17 cellular contexts compared by ENCODE assay signal in the genomic region with DNA sequence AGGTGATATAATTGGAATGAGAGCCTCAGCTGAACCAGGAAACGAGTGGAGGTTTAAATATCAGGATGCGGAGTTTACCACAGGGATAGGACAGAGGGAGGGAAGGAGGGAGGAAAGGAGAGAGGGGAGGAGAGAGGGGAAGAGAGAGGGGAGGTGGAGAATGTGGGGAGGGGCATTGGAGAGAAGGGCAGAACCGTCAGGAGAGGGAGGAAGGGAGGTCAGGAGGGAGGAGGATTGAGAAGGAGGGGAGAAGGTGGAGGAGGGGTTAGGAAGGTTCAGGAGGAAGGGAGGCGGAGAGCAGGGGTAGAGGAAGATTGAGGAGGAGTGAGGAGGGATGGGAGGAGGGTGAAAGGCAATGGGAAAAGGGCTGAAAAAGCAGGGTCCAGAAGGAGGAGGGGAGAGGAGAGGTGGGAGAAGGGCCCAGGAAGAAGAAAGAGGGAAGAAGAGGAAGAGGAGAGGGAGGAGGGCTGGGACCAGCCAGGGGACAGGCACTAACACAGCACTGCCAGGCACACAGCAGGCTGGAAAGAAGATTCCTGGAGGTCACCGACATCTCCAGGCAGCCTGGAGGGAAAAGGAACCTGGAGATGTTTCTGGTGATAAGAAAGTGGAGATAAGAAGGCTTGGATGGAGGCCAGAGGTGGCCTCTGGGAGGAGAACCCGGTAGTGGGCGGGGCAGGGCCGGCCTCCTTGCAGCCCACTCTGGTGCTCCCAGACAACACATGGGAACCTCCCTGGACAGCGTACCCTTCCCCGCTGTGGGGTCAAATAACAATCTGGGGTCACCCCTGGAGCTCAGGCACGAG.
DNase-seq lines count a peak whose midpoint lies in the region; ATAC-seq and TF ChIP-seq lines count a peak whose summit lies in the region.
"Had no signal": no experiment of that assay in that cellular context is flagged by ENCODE, and none has a peak within 500 bp of the region (broad histone marks: within the 10 kb centered on the region; RNA-seq: fewer than 3 reads in every experiment).

No MANE protein-coding gene starts in this region.

- peak overlapping the region in 2 of 3 experiments; percentile 13 to 28 for H3K4me3 Mint-ChIP-seq in nephron
- H3K4me3 Mint-ChIP-seq in effector memory CD8-positive, alpha-beta T cell: no peak overlapping the region
- H3K4me3 Mint-ChIP-seq: activated naive CD8-positive, alpha-beta T cell treated with anti-CD3 and anti-CD28 coated beads, Interleukin-2, amount 50 U/mL, for 24 hours had no signal

- H3K36me3 ChIP-seq in ectodermal cell (ENCODE audit: control insufficient read depth, insufficient read depth, low read length): no peaks in the 10 kb centered on the region
- H3K36me3 ChIP-seq: SJCRH30 had no signal

- peak overlapping the region; percentile 52 to 90 (median 78) for H3K27ac Mint-ChIP-seq in nephron
- H3K27ac Mint-ChIP-seq in effector memory CD8-positive, alpha-beta T cell: no peak overlapping the region
- H3K27ac Mint-ChIP-seq: activated naive CD8-positive, alpha-beta T cell treated with anti-CD3 and anti-CD28 coated beads, Interleukin-2, amount 50 U/mL, for 24 hours had no signal

- no peaks in the 10 kb centered on the region for H3K27me3 ChIP-seq in ectodermal cell (ENCODE audit: control insufficient read depth, insufficient read depth, low read length, poor library complexity, severe bottlenecking)
- H3K27me3 ChIP-seq: SJCRH30 had no signal

- no peak for TF ChIP-seq CTCF in LNCaP clone FGC (IDR thresholded peaks at IDR 0.05; ENCODE audit: control insufficient read depth, extremely low read depth, insufficient read depth)
- TF ChIP-seq CTCF in nephron (IDR thresholded peaks at IDR 0.05; ENCODE audit: unreplicated experiment in 3 of 3): no peak

- DNase-seq in DMS153 treated with DMSO at 0.1 percent for 48 hours (lab: John Stamatoyannopoulos, UW; ENCODE audit: unreplicated experiment): peak; percentile 71
- DNase-seq in LNCaP clone FGC (ENCODE audit: low read depth): peak; percentile 18
- DNase-seq in effector memory CD8-positive, alpha-beta T cell: no peak
- no peak for DNase-seq in C1 segment of cervical spinal cord (lab: John Stamatoyannopoulos, UW)
- no peak for DNase-seq in activated T-cell treated with anti-CD3 and anti-CD28 coated beads, Interleukin-2, amount 50 U/mL, for 48 hours
- no peak for DNase-seq in hepatic stellate cell (ENCODE audit: low spot score)
- DNase-seq: activated CD4-positive, alpha-beta T cell treated with anti-CD3 and anti-CD28 coated beads, Interleukin-2, amount 50 U/mL, for 4 hours; activated naive CD8-positive, alpha-beta T cell treated with anti-CD3 and anti-CD28 coated beads, Interleukin-2, amount 50 U/mL, for 24 hours; activated T-cell treated with anti-CD3 and anti-CD28 coated beads, Interleukin-2, amount 50 U/mL, for 1 hour; foreskin melanocyte; mammary epithelial cell; SJCRH30; stimulated activated CD4-positive, alpha-beta T cell treated with anti-CD3 and anti-CD28 coated beads, Interleukin-4, amount 100 ng/mL, for 1 hour; stimulated activated CD8-positive, alpha-beta memory T cell treated with anti-CD3 and anti-CD28 coated beads, Interleukin-4, amount 100 ng/mL, for 48 hours; T1000 had no signal

- H3K9me3 Mint-ChIP-seq in nephron: no peaks in the 10 kb centered on the region
- H3K9me3 Mint-ChIP-seq in effector memory CD8-positive, alpha-beta T cell: no peaks in the 10 kb centered on the region
- H3K9me3 Mint-ChIP-seq: activated naive CD8-positive, alpha-beta T cell treated with anti-CD3 and anti-CD28 coated beads, Interleukin-2, amount 50 U/mL, for 24 hours had no signal

- H3K4me1 ChIP-seq in ectodermal cell (ENCODE audit: control insufficient read depth, insufficient read depth, low read length): no peaks in the 10 kb centered on the region
- H3K4me1 ChIP-seq: SJCRH30 had no signal

- peak overlapping the region; percentile 5 for H3K27ac ChIP-seq in ectodermal cell (ENCODE audit: insufficient read depth, low read depth, low read length, poor library complexity, severe bottlenecking)
- H3K27ac ChIP-seq: SJCRH30 had no signal

- no peaks in the 10 kb centered on the region for H3K9me3 ChIP-seq in ectodermal cell (ENCODE audit: control insufficient read depth, low read length)
- H3K9me3 ChIP-seq: SJCRH30 had no signal

- H3K27me3 Mint-ChIP-seq in nephron (ENCODE audit: low read depth): peaks cover 9% of the 10 kb centered on the region
- peaks cover 45 to 82% of the 10 kb centered on the region in 2 donors for H3K27me3 Mint-ChIP-seq in effector memory CD8-positive, alpha-beta T cell

- no peaks in the 10 kb centered on the region for H3K36me3 Mint-ChIP-seq in nephron (ENCODE audit: low read depth)
- no peaks in the 10 kb centered on the region for H3K36me3 Mint-ChIP-seq in effector memory CD8-positive, alpha-beta T cell (ENCODE audit: insufficient read depth)

- H3K4me3 ChIP-seq in LNCaP clone FGC (ENCODE audit: low read depth, low read length): no peak overlapping the region
- no peak overlapping the region for H3K4me3 ChIP-seq in ectodermal cell (ENCODE audit: insufficient read depth, low read depth, low read length)
- H3K4me3 ChIP-seq: SJCRH30 had no signal

- 61 to 64% methylated on average over 11 of the region's 11 CpGs for WGBS in ectodermal cell, 2 experiments

- peaks cover 47% of the 10 kb centered on the region for H3K4me1 Mint-ChIP-seq in nephron
- peaks cover 0 to 2% of the 10 kb centered on the region in 2 donors for H3K4me1 Mint-ChIP-seq in effector memory CD8-positive, alpha-beta T cell (ENCODE audit: low read depth in 2 of 2)
- H3K4me1 Mint-ChIP-seq: activated naive CD8-positive, alpha-beta T cell treated with anti-CD3 and anti-CD28 coated beads, Interleukin-2, amount 50 U/mL, for 24 hours had no signal

- no peak for ATAC-seq in effector memory CD8-positive, alpha-beta T cell (replicated peaks)
- ATAC-seq: activated naive CD8-positive, alpha-beta T cell treated with anti-CD3 and anti-CD28 coated beads, Interleukin-2, amount 50 U/mL, for 24 hours had no signal

Comparison
In these comparisons a context has a peak if more than half of its experiments do, and no peak if none do; other contexts are left out.
1. DNase-seq: peak in DMS153 treated with DMSO at 0.1 percent for 48 hours (single experiment) and LNCaP clone FGC (single experiment); none in effector memory CD8-positive, alpha-beta T cell (0 of 3), C1 segment of cervical spinal cord (0 of 14), activated T-cell treated with anti-CD3 and anti-CD28 coated beads, Interleukin-2, amount 50 U/mL, for 48 hours (0 of 2) and hepatic stellate cell (single experiment).
2. H3K27ac Mint-ChIP-seq: peak in nephron (3 of 3); none in effector memory CD8-positive, alpha-beta T cell (0 of 2).
3. H3K4me3 Mint-ChIP-seq: peak in nephron (2 of 3); none in effector memory CD8-positive, alpha-beta T cell (0 of 2).